18 cellular contexts compared by ENCODE assay signal in genomic region chr13:101946411-101946810, GRCh38.
"Had no signal": no experiment of that assay in that cellular context is flagged by ENCODE, and none has a peak within 500 bp of the region (broad histone marks: within the 10 kb centered on the region; RNA-seq: fewer than 3 reads in every experiment).

No MANE protein-coding gene starts in this region.

- DNase-seq: effector CD4-positive, alpha-beta T cell; endodermal cell; erythroblast; foreskin melanocyte; heart left ventricle; hippocampal formation; mesendoderm; naive B cell; occipital lobe; pancreas; right cardiac atrium; small intestine; stimulated activated CD4-positive, alpha-beta T cell treated with anti-CD3 and anti-CD28 coated beads, Interleukin-12 subunit alpha, Interleukin-12 subunit beta, amount 100 ng/mL, for 4 hours; stimulated activated naive CD4-positive, alpha-beta T cell; stomach; substantia nigra; transverse colon had no signal

- FAIRE-seq: endothelial cell of umbilical vein, pancreas, small intestine had no signal

- ATAC-seq: heart left ventricle, pancreas, right cardiac atrium had no signal
